ENCODE assay signal across 30 cellular contexts in the genomic region with DNA sequence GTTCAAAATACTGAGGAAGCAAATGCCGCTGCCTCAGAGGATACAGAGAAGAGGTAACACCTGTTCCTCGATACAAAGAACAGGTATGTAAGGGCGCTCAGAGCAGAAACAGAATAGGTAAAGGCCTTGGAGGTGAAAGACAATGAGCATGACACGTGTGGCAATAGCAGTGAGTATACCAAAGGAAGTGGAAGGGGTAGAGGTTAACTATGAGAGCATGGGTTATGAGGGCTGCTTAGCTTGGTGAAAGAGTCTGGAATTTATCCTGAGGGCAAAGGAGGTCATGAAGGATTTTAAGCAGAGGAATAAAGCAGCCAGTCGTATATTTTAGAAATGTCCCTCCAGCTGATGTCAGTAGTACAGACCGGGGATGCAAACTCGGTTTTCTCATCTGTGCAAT.
"Had no signal": no experiment of that assay in that cellular context is flagged by ENCODE, and none has a peak within 500 bp of the region (broad histone marks: within the 10 kb centered on the region; RNA-seq: fewer than 3 reads in every experiment).

No MANE protein-coding gene starts in this region.

- H3K4me1 ChIP-seq: adrenal gland, body of pancreas, breast epithelium had no signal

- H3K9me3 ChIP-seq: adrenal gland, body of pancreas, breast epithelium had no signal

- FAIRE-seq: astrocyte, TTC549 had no signal

- H3K36me3 ChIP-seq: adrenal gland, brain microvascular endothelial cell, breast epithelium had no signal

- H3K27me3 ChIP-seq: adrenal gland, body of pancreas, brain microvascular endothelial cell, breast epithelium had no signal

- H3K4me3 ChIP-seq: adrenal gland, body of pancreas, breast epithelium had no signal

- H3K27ac ChIP-seq: adrenal gland, body of pancreas, brain microvascular endothelial cell, breast epithelium, VCaP had no signal

- DNase-seq: activated B cell treated with CpG ODN at 0.5 μM for 24 hours; activated CD4-positive, alpha-beta memory T cell treated with anti-CD3 and anti-CD28 coated beads for 36 hours; activated CD4-positive, alpha-beta T cell treated with anti-CD3 and anti-CD28 coated beads for 4 hours; activated CD4-positive, alpha-beta T cell treated with anti-CD3 and anti-CD28 coated beads, Interleukin-2, amount 10 ng/mL, durations not matched to agents 24 days and 14 days; activated CD4-positive, alpha-beta T cell treated with anti-CD3 and anti-CD28 coated beads, Interleukin-2, amount 50 U/mL, for 1 hour; activated CD4-positive, alpha-beta T cell treated with anti-CD3 and anti-CD28 coated beads, Interleukin-2, amount 50 U/mL, for 4 hours; activated CD4-positive, CD25-positive, alpha-beta regulatory T cell treated with anti-CD3 and anti-CD28 coated beads, Interleukin-2, amount 50 U/mL, for 72 hours; activated CD8-positive, alpha-beta memory T cell treated with anti-CD3 and anti-CD28 coated beads, Interleukin-2, amount 50 U/mL, for 4 hours; activated CD8-positive, alpha-beta T cell treated with anti-CD3 and anti-CD28 coated beads for 36 hours; activated effector memory CD4-positive, alpha-beta T cell treated with Interleukin-2 at 50 U/mL for 16 hours; activated gamma-delta T cell; activated naive CD4-positive, alpha-beta T cell; activated naive CD4-positive, alpha-beta T cell treated with anti-CD3 and anti-CD28 coated beads for 36 hours; activated naive CD4-positive, alpha-beta T cell treated with anti-CD3 and anti-CD28 coated beads, Interleukin-2, amount 50 U/mL, for 16 hours; activated naive CD8-positive, alpha-beta T cell treated with anti-CD3 and anti-CD28 coated beads for 36 hours; activated T-cell treated with anti-CD3 and anti-CD28 coated beads, Interleukin-2, amount 50 U/mL, for 24 hours; activated T-cell treated with anti-CD3 and anti-CD28 coated beads, Interleukin-2, amount 50 U/mL, for 48 hours; adrenal gland; amniotic stem cell; aorta; body of pancreas; brain microvascular endothelial cell; central memory CD4-positive, alpha-beta T cell; T-helper 1 cell; T-helper 2 cell; T-helper 9 cell had no signal
